8 cellular contexts compared by ENCODE assay signal in genomic region chr5:5421149-5421960, GRCh38. TPM values are rescaled to one million over a fixed set of nuclear protein-coding genes. Genes with fewer than 3 reads are reported as not detected.
DNase-seq lines count a peak whose midpoint lies in the region; ATAC-seq and TF ChIP-seq lines count a peak whose summit lies in the region.

No MANE protein-coding gene starts in this region.

- 13% methylated on average over 24 of the region's 24 CpGs for WGBS in prostate gland

- H3K27ac ChIP-seq in 22Rv1 (peak overlapping the region; percentile 88), fibroblast of lung (ENCODE audit: insufficient read depth, low read length) (peak overlapping the region; percentile 95), prostate gland (peak overlapping the region; percentile 96 to 98)

- peaks cover 11% of the 10 kb centered on the region for H3K4me1 ChIP-seq in fibroblast of lung (ENCODE audit: control insufficient read depth, extremely low read depth, insufficient read depth, low read length)
- peaks cover 5% of the 10 kb centered on the region for H3K4me1 ChIP-seq in prostate gland (replicated peaks)

- H3K27ac Mint-ChIP-seq in activated CD8-positive, alpha-beta T cell treated with anti-CD3 and anti-CD28 coated beads for 36 hours: peak overlapping the region; percentile 96

- H3K27me3 Mint-ChIP-seq in activated CD8-positive, alpha-beta T cell treated with anti-CD3 and anti-CD28 coated beads for 36 hours: no peaks in the 10 kb centered on the region

- peak overlapping the region; percentile 80 for H3K4me2 ChIP-seq in fibroblast of lung (ENCODE audit: extremely low read depth, insufficient read depth, low read length)

- H3K36me3 ChIP-seq in fibroblast of lung (ENCODE audit: control insufficient read depth, insufficient read depth, low read length): no peaks in the 10 kb centered on the region
- no peaks in the 10 kb centered on the region for H3K36me3 ChIP-seq in prostate gland

- H3K4me1 Mint-ChIP-seq in activated CD8-positive, alpha-beta T cell treated with anti-CD3 and anti-CD28 coated beads for 36 hours (ENCODE audit: low read depth): peaks cover 13% of the 10 kb centered on the region

- no peak overlapping the region for H3K4me3 Mint-ChIP-seq in activated CD8-positive, alpha-beta T cell treated with anti-CD3 and anti-CD28 coated beads for 36 hours

- peaks cover 4% of the 10 kb centered on the region for H3K36me3 Mint-ChIP-seq in activated CD8-positive, alpha-beta T cell treated with anti-CD3 and anti-CD28 coated beads for 36 hours (ENCODE audit: low read depth)

- TF ChIP-seq CTCF in 22Rv1 (IDR thresholded peaks at IDR 0.05) (no peak), fibroblast of lung (conservative IDR thresholded peaks at IDR 0.05 in 1 of 2, IDR thresholded peaks at IDR 0.05 in 1 of 2; ENCODE audit: low read depth in 1 of 2, low read length in 2 of 2) (no peak), prostate gland (IDR thresholded peaks at IDR 0.05) (no peak)
- TF ChIP-seq CTCF in activated CD8-positive, alpha-beta T cell treated with anti-CD3 and anti-CD28 coated beads for 36 hours (IDR thresholded peaks at IDR 0.05): no peak

- ATAC-seq in GM18502 (IDR thresholded peaks at IDR 0.05; ENCODE audit: poor library complexity, unreplicated experiment): peak; percentile 16
- no peak for ATAC-seq in activated CD8-positive, alpha-beta T cell treated with anti-CD3 and anti-CD28 coated beads for 36 hours

- POLR2A ChIA-PET in activated CD8-positive, alpha-beta T cell treated with anti-CD3 and anti-CD28 coated beads for 36 hours (lab: Charles Lee): interaction anchor here (1.0 to 1.9 kb wide), 3 partner anchors 10 to 74 kb away, joined by 3 to 9 read pairs (median 3); no protein-coding TSS in a partner anchor

- no peaks in the 10 kb centered on the region for H3K27me3 ChIP-seq in fibroblast of lung (ENCODE audit: control insufficient read depth, insufficient read depth, low read length)
- no peaks in the 10 kb centered on the region for H3K27me3 ChIP-seq in prostate gland (replicated peaks; ENCODE audit: insufficient read depth)

- peak overlapping the region; percentile 93 for H2AFZ ChIP-seq in fibroblast of lung (ENCODE audit: low read length)

- no peak for TF ChIP-seq POLR2A in prostate gland (IDR thresholded peaks at IDR 0.05)

- H3K4me3 ChIP-seq in fibroblast of lung (replicated peaks in 1 of 4; ENCODE audit: control extremely low read depth in 1 of 4, insufficient read depth in 1 of 4, low read depth in 3 of 4, low read length in 4 of 4) (peak overlapping the region; percentile 62 to 98 (median 78)), prostate gland (peak overlapping the region; percentile 96 to 98)

- H3K9me3 Mint-ChIP-seq in activated CD8-positive, alpha-beta T cell treated with anti-CD3 and anti-CD28 coated beads for 36 hours: no peaks in the 10 kb centered on the region

- intact Hi-C loops in activated CD8-positive, alpha-beta T cell treated with anti-CD3 and anti-CD28 coated beads for 36 hours (cut with micrococcal nuclease): loop anchor here (5.0 kb wide), 1 partner anchor 101 kb away; no protein-coding TSS in a partner anchor
- intact Hi-C loops in prostate gland (cut with DNase I): loop anchor here (5.0 kb wide), 1 partner anchor 1211 kb away; the partner anchor contains the start of genes NSUN2 and SRD5A1

- CTCF ChIA-PET in activated CD8-positive, alpha-beta T cell treated with anti-CD3 and anti-CD28 coated beads for 36 hours (lab: Charles Lee): interaction anchor here (1.3 to 1.5 kb wide), 2 partner anchors 281 to 542 kb away, joined by 4 to 8 read pairs; partner anchors contain the start of gene ADAMTS16

- H3K9me3 ChIP-seq in fibroblast of lung (ENCODE audit: control insufficient read depth, insufficient read depth, low read depth, low read length) (no peaks in the 10 kb centered on the region), prostate gland (no peaks in the 10 kb centered on the region)

- no peaks in the 10 kb centered on the region for H4K20me1 ChIP-seq in fibroblast of lung (ENCODE audit: control insufficient read depth, extremely low read depth, insufficient read depth, low read length)

- peak; percentile 28 for DNase-seq in HT-29 (ENCODE audit: low spot score)
- peak; percentile 47 for DNase-seq in activated CD8-positive, alpha-beta T cell treated with anti-CD3 and anti-CD28 coated beads for 36 hours
- peak in 1 of 2 donors; percentile 55 for DNase-seq in fibroblast of lung (ENCODE audit: low read depth in 2 of 2)
- DNase-seq in prostate gland (ENCODE audit: low spot score): no peak
- no peak for DNase-seq in KG1 (lab: John Stamatoyannopoulos, UW)
- DNase-seq in G401 (ENCODE audit: low spot score): no peak

- peaks cover 37% of the 10 kb centered on the region for H3K79me2 ChIP-seq in fibroblast of lung (ENCODE audit: control insufficient read depth, insufficient read depth, low read length)

- H3K9ac ChIP-seq in fibroblast of lung (ENCODE audit: insufficient read depth, low read length): peak overlapping the region; percentile 84

- in situ Hi-C loops in G401 (cut with HindIII; ENCODE audit: low sequenced_read_pairs): no loop called here

RNA-seq across cellular contexts. Expression of gene ICE1, which starts 1.1 kb away (rescaled TPM):
- 18.1 and 20.1 TPM in 2 replicates for total RNA-seq in HT-29 (2014; rRNA removed; shearing (Covaris generic))
- 10 to 100 TPM; 29.0 to 29.5 TPM for total RNA-seq in activated CD8-positive, alpha-beta T cell treated with anti-CD3 and anti-CD28 coated beads for 36 hours
- total RNA-seq in fibroblast of lung (24.4 and 24.9 TPM in 2 replicates), prostate gland (10 to 100 TPM; 21.0 to 25.9 TPM)
- polyA plus RNA-seq in fibroblast of lung: 16.1 and 17.6 TPM in 2 replicates
- 10.3 and 11.8 TPM in 2 replicates for polyA plus RNA-seq in fibroblast of lung (2012)
- 10.3 and 11.4 TPM in 2 replicates for polyA minus RNA-seq in fibroblast of lung (ENCODE audit: low replicate concordance)
- total RNA-seq in G401 (2014; rRNA removed; shearing (Covaris generic)): 14.1 and 24.3 TPM in 2 replicates

Comparison
In these comparisons a context has a peak if more than half of its experiments do, and no peak if none do; other contexts are left out.
1. DNase-seq: peak in HT-29 (single experiment) and activated CD8-positive, alpha-beta T cell treated with anti-CD3 and anti-CD28 coated beads for 36 hours (single experiment); none in prostate gland (single experiment), KG1 (single experiment) and G401 (single experiment).
2. Peak in every context shown above with its lines, with median percentiles within 50 percentile points of each other: H3K27ac ChIP-seq.